ENCODE assay signal across 9 cellular contexts in the genomic region with DNA sequence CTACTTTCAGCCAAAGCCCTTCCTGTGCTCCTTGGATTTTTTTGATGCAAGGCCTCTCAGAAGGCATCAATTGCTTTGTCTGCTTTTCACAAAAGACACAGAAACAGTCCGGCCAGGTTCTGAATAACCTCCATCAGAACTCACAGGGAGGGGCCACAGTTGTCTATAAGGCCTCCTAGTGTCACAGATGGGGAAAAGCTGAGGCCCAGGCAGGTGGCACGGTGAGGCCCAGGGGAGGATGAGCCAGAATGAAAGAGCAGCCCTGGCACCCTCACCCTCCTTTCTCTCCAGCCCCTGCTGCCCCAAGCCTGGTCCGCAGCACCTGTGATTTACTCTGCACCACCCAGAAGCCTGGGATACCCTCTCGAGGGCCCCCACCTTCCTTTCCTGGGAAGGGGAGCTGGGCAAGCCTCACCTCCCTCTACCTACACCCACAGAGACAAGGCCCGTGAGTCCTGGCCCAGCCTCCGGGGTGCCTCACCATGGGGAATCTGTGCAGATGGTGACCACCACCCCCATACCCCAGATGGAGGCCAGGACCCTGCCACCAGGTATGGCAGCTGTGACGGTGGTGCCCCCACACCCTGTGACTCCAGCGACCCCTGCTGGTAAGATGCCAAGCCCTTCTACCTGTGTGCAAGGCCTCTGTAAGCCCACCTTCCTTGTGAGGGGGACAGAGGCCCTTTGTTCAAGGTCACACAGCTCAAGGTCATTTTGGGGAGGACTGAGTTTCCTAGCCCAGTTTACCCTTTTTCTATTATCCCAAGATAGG. TPM values are rescaled to one million over a fixed set of nuclear protein-coding genes. Genes with fewer than 3 reads are reported as not detected.
DNase-seq lines count a peak whose midpoint lies in the region; ATAC-seq, FAIRE-seq and TF ChIP-seq lines count a peak whose summit lies in the region.
"Had no signal": no experiment of that assay in that cellular context is flagged by ENCODE, and none has a peak within 500 bp of the region (broad histone marks: within the 10 kb centered on the region; RNA-seq: fewer than 3 reads in every experiment).

No MANE protein-coding gene starts in this region.

- H3K4me1 ChIP-seq in osteoblast (ENCODE audit: insufficient read depth, low read length): no peaks in the 10 kb centered on the region
- H3K4me1 ChIP-seq: tibial nerve had no signal

- H3K9me3 ChIP-seq in WERI-Rb-1 (ENCODE audit: severe bottlenecking): no peaks in the 10 kb centered on the region
- no peaks in the 10 kb centered on the region for H3K9me3 ChIP-seq in osteoblast (ENCODE audit: low read depth, low read length)
- H3K9me3 ChIP-seq: tibial nerve had no signal

- no peaks in the 10 kb centered on the region for H3K27me3 ChIP-seq in WERI-Rb-1 (ENCODE audit: insufficient read depth, low read depth, severe bottlenecking)
- H3K27me3 ChIP-seq in dorsolateral prefrontal cortex: no peaks in the 10 kb centered on the region
- H3K27me3 ChIP-seq in osteoblast (ENCODE audit: insufficient read depth, low read length): no peaks in the 10 kb centered on the region
- H3K27me3 ChIP-seq: tibial nerve had no signal

- no peaks in the 10 kb centered on the region for H3K79me2 ChIP-seq in osteoblast (ENCODE audit: insufficient read depth, low read length)

- DNase-seq in GM19239 (ENCODE audit: insufficient read length, low spot score) (peak; percentile 67), WERI-Rb-1 (peak; percentile 73), dorsolateral prefrontal cortex (no peak), osteoblast (ENCODE audit: insufficient read length, low spot score, missing footprints) (no peak)
- DNase-seq in stimulated activated CD4-positive, alpha-beta T cell treated with anti-CD3 and anti-CD28 coated beads, Interleukin-12 subunit alpha, Interleukin-12 subunit beta, amount 100 ng/mL, for 4 hours: peak; percentile 55

- no peak for FAIRE-seq in GM19239 (lab: Jason Lieb, UNC)

- TF ChIP-seq CTCF in 22Rv1 (IDR thresholded peaks at IDR 0.05): peak; percentile 80
- peak; percentile 93 for TF ChIP-seq CTCF in WERI-Rb-1 (IDR thresholded peaks at IDR 0.05; ENCODE audit: low read depth, low read length)
- TF ChIP-seq CTCF in dorsolateral prefrontal cortex (IDR thresholded peaks at IDR 0.05 in 54 of 56, conservative IDR thresholded peaks at IDR 0.05 in 2 of 56; ENCODE audit: low read depth in 1 of 56, partially characterized antibody in 56 of 56): peak in 35 of 56 donors; percentile 7 to 46 (median 25)
- no peak for TF ChIP-seq CTCF in osteoblast (IDR thresholded peaks at IDR 0.05; ENCODE audit: extremely low read depth, low read depth, low read length)

- H3K36me3 ChIP-seq in WERI-Rb-1 (no peaks in the 10 kb centered on the region), osteoblast (ENCODE audit: insufficient read depth, low read length) (no peaks in the 10 kb centered on the region)
- H3K36me3 ChIP-seq: tibial nerve had no signal

- no peak overlapping the region for H3K4me2 ChIP-seq in osteoblast (ENCODE audit: insufficient read depth, low read length)

- intact Hi-C loops in dorsolateral prefrontal cortex (cut with DNase I): no loop called here

- H4K20me1 ChIP-seq in osteoblast (ENCODE audit: insufficient read depth, low read length): no peaks in the 10 kb centered on the region

- H3K27ac ChIP-seq in 22Rv1: no peak overlapping the region
- no peak overlapping the region for H3K27ac ChIP-seq in WERI-Rb-1
- H3K27ac ChIP-seq in dorsolateral prefrontal cortex: no peak overlapping the region
- H3K27ac ChIP-seq in osteoblast (ENCODE audit: low read depth, low read length): no peak overlapping the region
- H3K27ac ChIP-seq: tibial nerve had no signal

- no peak for ATAC-seq in GM19463 (IDR thresholded peaks at IDR 0.05; ENCODE audit: unreplicated experiment)
- ATAC-seq in GM18517 (IDR thresholded peaks at IDR 0.05; ENCODE audit: unreplicated experiment): no peak

- no peak overlapping the region for H3K4me3 ChIP-seq in WERI-Rb-1 (ENCODE audit: low read depth, low read length)
- no peak overlapping the region for H3K4me3 ChIP-seq in dorsolateral prefrontal cortex
- no peak overlapping the region for H3K4me3 ChIP-seq in osteoblast (ENCODE audit: insufficient read depth, low read length)
- H3K4me3 ChIP-seq: tibial nerve had no signal

- no peak overlapping the region for H2AFZ ChIP-seq in osteoblast (ENCODE audit: low read length)

RNA-seq across cellular contexts. Expression of gene ZNF467, which starts 26.2 kb away (rescaled TPM):
- total RNA-seq in dorsolateral prefrontal cortex (10 to 100 TPM in 4 of 120 experiments, 1 to 10 TPM in 116; 3.5 to 20.9 (median 6.4) TPM), osteoblast (not detected in 2 replicates)

RNA-seq across cellular contexts. Expression of gene ZNF862, which starts 38.6 kb away (rescaled TPM):
- total RNA-seq in dorsolateral prefrontal cortex (10 to 100 TPM; 22.0 to 54.7 (median 37.4) TPM), osteoblast (8.7 and 12.7 TPM in 2 replicates)

Comparison
In these comparisons a context has a peak if more than half of its experiments do, and no peak if none do; other contexts are left out.
1. DNase-seq: peak in GM19239 (single experiment), WERI-Rb-1 (single experiment) and stimulated activated CD4-positive, alpha-beta T cell treated with anti-CD3 and anti-CD28 coated beads, Interleukin-12 subunit alpha, Interleukin-12 subunit beta, amount 100 ng/mL, for 4 hours (single experiment); none in dorsolateral prefrontal cortex (0 of 10) and osteoblast (single experiment).